In the genomic region with DNA sequence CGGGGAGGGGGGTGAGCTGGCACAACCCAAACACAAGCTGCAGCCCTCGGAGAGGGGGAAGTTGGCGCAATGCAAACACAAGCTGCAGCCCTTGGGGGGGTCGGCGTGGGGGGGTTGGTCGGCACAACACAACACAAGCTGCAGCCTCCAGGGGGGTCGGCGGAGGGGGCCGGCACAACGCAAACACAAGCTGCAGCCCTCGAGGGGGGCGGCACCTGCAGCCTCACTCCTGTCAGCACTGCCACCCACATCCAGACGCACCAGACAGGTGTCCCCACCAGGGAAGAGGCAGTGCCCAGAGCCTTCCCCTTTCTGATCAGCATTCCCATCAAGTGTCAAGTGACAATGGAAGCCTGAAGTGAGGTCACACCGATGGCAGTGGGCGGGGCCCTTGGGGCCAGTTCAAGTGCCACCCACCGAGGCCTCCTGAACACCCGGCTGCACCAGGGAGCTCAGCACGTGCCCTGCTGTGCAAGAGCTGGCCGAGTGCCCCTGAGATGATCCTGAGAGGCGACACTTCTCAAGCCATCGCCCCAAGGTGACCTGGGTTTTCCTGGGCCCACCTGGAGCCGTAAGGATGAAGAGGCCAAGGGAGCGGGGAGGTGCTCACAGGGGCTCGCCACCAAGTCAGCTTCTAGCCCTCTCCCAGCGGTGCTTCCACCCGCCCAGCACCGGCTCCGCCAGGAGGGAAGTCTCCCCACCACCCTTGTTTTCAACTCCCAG, we compare ENCODE assay signal across 16 cellular contexts. TPM values are rescaled to one million over a fixed set of nuclear protein-coding genes. Genes with fewer than 3 reads are reported as not detected.
DNase-seq lines count a peak whose midpoint lies in the region; ATAC-seq and TF ChIP-seq lines count a peak whose summit lies in the region.
"Had no signal": no experiment of that assay in that cellular context is flagged by ENCODE, and none has a peak within 500 bp of the region (broad histone marks: within the 10 kb centered on the region; RNA-seq: fewer than 3 reads in every experiment).

No MANE protein-coding gene starts in this region.

- no peak overlapping the region for H2BK120ac ChIP-seq in trophoblast cell (ENCODE audit: insufficient read depth, low read length, poor library complexity)

- no peaks in the 10 kb centered on the region for H3K79me2 ChIP-seq in trophoblast cell (ENCODE audit: control insufficient read depth, insufficient read depth, low read length, poor library complexity)

- no peaks in the 10 kb centered on the region for H3K9me3 ChIP-seq in lower lobe of right lung
- peaks cover 8% of the 10 kb centered on the region for H3K9me3 ChIP-seq in trophoblast cell (ENCODE audit: insufficient read depth, low read depth, low read length)
- H3K9me3 ChIP-seq: adrenal gland, prostate gland had no signal

- no peak overlapping the region for H2AK5ac ChIP-seq in trophoblast cell (ENCODE audit: low read length)

- H3K27me3 ChIP-seq in lower lobe of right lung (ENCODE audit: low read depth) (no peaks in the 10 kb centered on the region), trophoblast cell (ENCODE audit: insufficient read depth, low read length) (no peaks in the 10 kb centered on the region)
- H3K27me3 ChIP-seq: adrenal gland had no signal

- H3K36me3 ChIP-seq in lower lobe of right lung (peaks cover 63% of the 10 kb centered on the region), trophoblast cell (ENCODE audit: control insufficient read depth in 1 of 2, insufficient read depth in 2 of 2, low read length in 2 of 2) (peaks cover 52 to 60% of the 10 kb centered on the region in 2 experiments)

- H3K4me3 ChIP-seq in lower lobe of right lung (no peak overlapping the region), trophoblast cell (ENCODE audit: low read depth, low read length) (no peak overlapping the region)
- H3K4me3 ChIP-seq: adrenal gland, prostate gland had no signal

- no peak overlapping the region for H3K9ac ChIP-seq in trophoblast cell (ENCODE audit: low read length)
- H3K9ac ChIP-seq: KMS-11 had no signal

- H3K4me1 ChIP-seq in lower lobe of right lung, result no peaks in the 10 kb centered on the region
- no peaks in the 10 kb centered on the region for H3K4me1 ChIP-seq in trophoblast cell (ENCODE audit: control insufficient read depth in 1 of 2, insufficient read depth in 2 of 2, low read length in 2 of 2)
- H3K4me1 ChIP-seq: adrenal gland, prostate gland had no signal

- H3K4ac ChIP-seq in trophoblast cell (ENCODE audit: low read depth, low read length), result no peak overlapping the region

- ATAC-seq in lower lobe of right lung, result peak; percentile 24 to 25
- ATAC-seq: activated T-cell treated with anti-CD3 and anti-CD28 coated beads, Interleukin-2, amount 50 U/mL, for 4 hours had no signal

- H4K91ac ChIP-seq in trophoblast cell (ENCODE audit: low read depth, low read length), result no peak overlapping the region

- no peak overlapping the region for H3K4me2 ChIP-seq in trophoblast cell (ENCODE audit: low read length)
- H3K4me2 ChIP-seq: KMS-11 had no signal

- H2BK12ac ChIP-seq in trophoblast cell (ENCODE audit: low read length), result no peak overlapping the region

- no peaks in the 10 kb centered on the region for H3K79me1 ChIP-seq in trophoblast cell (ENCODE audit: low read length)

- H2AFZ ChIP-seq in trophoblast cell (ENCODE audit: insufficient read depth, low read length, poor library complexity), result no peak overlapping the region

- TF ChIP-seq CTCF in lower lobe of right lung (IDR thresholded peaks at IDR 0.05), result no peak

- H3K14ac ChIP-seq in trophoblast cell (ENCODE audit: low read length), result no peak overlapping the region

- no peak overlapping the region for H4K8ac ChIP-seq in trophoblast cell (ENCODE audit: low read depth, low read length)

- intact Hi-C loops in lower lobe of right lung (cut with DNase I), result no loop called here

- WGBS in trophoblast cell (ENCODE audit: extremely low coverage, insufficient coverage, insufficient read length), result no CpG with 5 or more reads among the region's 28 CpGs

- H3K27ac ChIP-seq in lower lobe of right lung (no peak overlapping the region), trophoblast cell (ENCODE audit: low read depth, low read length) (no peak overlapping the region)
- H3K27ac ChIP-seq: adrenal gland, epithelial cell of prostate, KMS-11, prostate gland had no signal

- H4K12ac ChIP-seq in trophoblast cell (ENCODE audit: low read depth, low read length), result no peak overlapping the region

- no peak overlapping the region for H2BK5ac ChIP-seq in trophoblast cell (ENCODE audit: low read depth, low read length, poor library complexity)

- DNase-seq in DMS153 treated with DMSO at 0.1 percent for 48 hours (lab: John Stamatoyannopoulos, UW; ENCODE audit: unreplicated experiment), result peak; percentile 71
- DNase-seq in NCI-H128 (lab: John Stamatoyannopoulos, UW; ENCODE audit: unreplicated experiment), result peak; percentile 48
- peak; percentile 92 for DNase-seq in NCI-H748 (lab: John Stamatoyannopoulos, UW; ENCODE audit: unreplicated experiment)
- no peak for DNase-seq in lower lobe of right lung
- DNase-seq in trophoblast cell, result no peak
- DNase-seq in kidney tubule cell (ENCODE audit: low spot score), result no peak
- no peak for DNase-seq in globus pallidus (ENCODE audit: low spot score)
- DNase-seq in Kasumi-1 (lab: John Stamatoyannopoulos, UW), result no peak
- DNase-seq: activated CD4-positive, alpha-beta T cell treated with anti-CD3 and anti-CD28 coated beads, Interleukin-2, amount 10 ng/mL, durations not matched to agents 24 days and 14 days; activated T-cell treated with anti-CD3 and anti-CD28 coated beads, Interleukin-2, amount 50 U/mL, for 4 hours; adrenal gland; kidney glomerular epithelial cell; NCI-H446 treated with DMSO at 0.1 percent for 48 hours had no signal

- no peak overlapping the region for H3K23ac ChIP-seq in trophoblast cell (ENCODE audit: low read length)

- H3K18ac ChIP-seq in trophoblast cell (ENCODE audit: low read length), result no peak overlapping the region

RNA-seq across cellular contexts. Expression of a gene that starts 59.3 kb away (rescaled TPM):
- 33.9 TPM for total RNA-seq in lower lobe of right lung
- polyA plus RNA-seq in trophoblast cell (2013), result 12.8 and 14.2 TPM in 2 replicates

Comparison
In these comparisons a context has a peak if more than half of its experiments do, and no peak if none do; other contexts are left out.
1. DNase-seq: peak in DMS153 treated with DMSO at 0.1 percent for 48 hours (single experiment), NCI-H128 (single experiment) and NCI-H748 (single experiment); none in lower lobe of right lung (single experiment), trophoblast cell (0 of 2), kidney tubule cell (single experiment), globus pallidus (single experiment) and Kasumi-1 (0 of 2).